18 cellular contexts compared by ENCODE assay signal in the genomic region with DNA sequence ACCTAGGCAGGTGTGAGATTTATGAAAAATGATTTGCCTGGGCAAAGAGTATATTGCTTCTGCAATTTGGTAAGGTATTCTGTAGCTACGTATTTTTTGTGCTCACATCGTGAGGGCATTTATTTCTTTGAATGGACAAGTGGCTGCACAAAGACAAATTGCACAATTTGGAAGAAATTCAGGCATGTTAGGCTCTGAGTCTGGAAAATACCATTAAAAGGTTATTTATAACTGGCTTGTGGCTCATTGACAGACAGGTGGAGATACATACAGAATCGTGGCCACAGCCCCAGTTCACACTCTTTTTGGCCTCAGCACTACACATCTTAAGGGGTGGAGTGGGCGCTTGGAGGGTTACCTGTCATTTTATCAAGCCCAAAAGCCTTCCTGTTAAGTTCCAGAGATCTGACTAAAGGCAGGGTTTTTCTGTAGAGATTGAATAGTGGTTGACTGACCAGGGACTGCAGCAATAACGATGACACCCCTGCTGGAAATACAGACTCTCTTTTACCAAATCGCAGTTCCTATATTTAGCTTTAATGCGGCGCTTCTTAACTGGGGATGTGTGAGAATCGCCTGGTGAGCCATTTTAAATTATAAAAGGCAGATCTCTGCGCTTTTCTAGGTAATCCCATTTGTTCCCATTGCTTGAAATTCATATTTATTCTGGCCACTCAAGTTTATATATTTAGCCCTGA.
"Had no signal": no experiment of that assay in that cellular context is flagged by ENCODE, and none has a peak within 500 bp of the region (broad histone marks: within the 10 kb centered on the region; RNA-seq: fewer than 3 reads in every experiment).

No MANE protein-coding gene starts in this region.

- H3K4me3 Mint-ChIP-seq: mesothelial cell of epicardium; neural crest cell; stimulated activated naive B cell treated with anti-CD40 and anti-IgM and Interleukin-4, amounts not matched to agents 10 μg/mL and 1 μg/mL and 100 μg/mL, for 72 hours had no signal

- H3K9me3 ChIP-seq: colonic mucosa, heart left ventricle, ovary, transverse colon had no signal

- H3K27ac ChIP-seq: colonic mucosa, heart left ventricle, ovary, transverse colon had no signal

- DNase-seq: activated CD4-positive, alpha-beta T cell treated with anti-CD3 and anti-CD28 coated beads for 1 hour; activated CD4-positive, alpha-beta T cell treated with anti-CD3 and anti-CD28 coated beads, Interleukin-2, amount 50 U/mL, for 4 hours; activated naive CD4-positive, alpha-beta T cell treated with Interleukin-2 at 50 U/mL for 16 hours; activated T-cell treated with anti-CD3 and anti-CD28 coated beads for 4 hours; colonic mucosa; effector CD4-positive, alpha-beta T cell; foreskin melanocyte; heart left ventricle; left cardiac atrium; ovary; stimulated activated CD4-positive, alpha-beta T cell treated with anti-CD3 and anti-CD28 coated beads, Interleukin-4, amount 100 ng/mL, for 1 hour; stimulated activated naive B cell treated with anti-CD40 and anti-IgM and Interleukin-4, amounts not matched to agents 10 μg/mL and 1 μg/mL and 100 μg/mL, for 72 hours; T-helper 1 cell; T1000; transverse colon had no signal

- H3K4me1 ChIP-seq: colonic mucosa had no signal

- H3K9me3 Mint-ChIP-seq: mesothelial cell of epicardium; stimulated activated naive B cell treated with anti-CD40 and anti-IgM and Interleukin-4, amounts not matched to agents 10 μg/mL and 1 μg/mL and 100 μg/mL, for 72 hours had no signal

- H3K4me3 ChIP-seq: colonic mucosa, heart left ventricle, lung, ovary, transverse colon had no signal

- H3K27ac Mint-ChIP-seq: mesothelial cell of epicardium; stimulated activated naive B cell treated with anti-CD40 and anti-IgM and Interleukin-4, amounts not matched to agents 10 μg/mL and 1 μg/mL and 100 μg/mL, for 72 hours had no signal

- ATAC-seq: heart left ventricle; left cardiac atrium; stimulated activated naive B cell treated with anti-CD40 and anti-IgM and Interleukin-4, amounts not matched to agents 10 μg/mL and 1 μg/mL and 100 μg/mL, for 72 hours had no signal

- H3K27me3 Mint-ChIP-seq: stimulated activated naive B cell treated with anti-CD40 and anti-IgM and Interleukin-4, amounts not matched to agents 10 μg/mL and 1 μg/mL and 100 μg/mL, for 72 hours had no signal

- H3K36me3 Mint-ChIP-seq: mesothelial cell of epicardium had no signal

- H3K27me3 ChIP-seq: colonic mucosa, heart left ventricle, ovary, transverse colon had no signal

- H3K36me3 ChIP-seq: colonic mucosa, heart left ventricle, ovary, transverse colon had no signal
